14 cellular contexts compared by ENCODE assay signal in genomic region chr3:12222765-12223485, GRCh38.
A peak's percentile ranks its signal among the peaks of the same experiment; 100 is the strongest.
DNase-seq lines count a peak whose midpoint lies in the region; ATAC-seq and TF ChIP-seq lines count a peak whose summit lies in the region.
"Had no signal": no experiment of that assay in that cellular context is flagged by ENCODE, and none has a peak within 500 bp of the region (broad histone marks: within the 10 kb centered on the region; RNA-seq: fewer than 3 reads in every experiment).

No MANE protein-coding gene starts in this region.

- no peaks in the 10 kb centered on the region for H3K9me3 ChIP-seq in lung (ENCODE audit: control insufficient read depth in 2 of 2, insufficient read depth in 1 of 2, low read length in 1 of 2)
- H3K9me3 ChIP-seq: adrenal gland, Peyer's patch had no signal

- H3K36me3 ChIP-seq in BJ (ENCODE audit: control insufficient read depth, insufficient read depth, low read length) (no peaks in the 10 kb centered on the region), lung (ENCODE audit: control insufficient read depth in 2 of 2, insufficient read depth in 2 of 2, low read length in 2 of 2) (no peaks in the 10 kb centered on the region)
- H3K36me3 ChIP-seq: adrenal gland, Peyer's patch had no signal

- 0 out of 2 replicates have a peak, but pooled peaks cover 1% of the 10 kb centered on the region for H3K27me3 ChIP-seq in BJ (ENCODE audit: control insufficient read depth, insufficient read depth, low read length)
- no peaks in the 10 kb centered on the region for H3K27me3 ChIP-seq in lung (ENCODE audit: control insufficient read depth, insufficient read depth)
- H3K27me3 ChIP-seq: adrenal gland, Peyer's patch had no signal

- POLR2A ChIA-PET in BJ (lab: Charles Lee): no interaction called here

- CTCF ChIA-PET in BJ (lab: Yijun Ruan, JAX): no interaction called here

- H3K4me3 ChIP-seq in BJ (ENCODE audit: low read depth, low read length) (no peak overlapping the region), choroid plexus epithelial cell (ENCODE audit: low read depth, low read length) (no peak overlapping the region), lung (no peak overlapping the region)
- H3K4me3 ChIP-seq: adrenal gland, Peyer's patch had no signal

- no peaks in the 10 kb centered on the region for H3K4me1 ChIP-seq in lung (ENCODE audit: control insufficient read depth in 2 of 2, insufficient read depth in 2 of 2, low read length in 2 of 2)
- H3K4me1 ChIP-seq: adrenal gland had no signal

- ATAC-seq in lung (ENCODE audit: insufficient read depth, low FRiP score): peak; percentile 55
- no peak for ATAC-seq in GM18867 (IDR thresholded peaks at IDR 0.05; ENCODE audit: unreplicated experiment)
- ATAC-seq in HG02970 (IDR thresholded peaks at IDR 0.05; ENCODE audit: low FRiP score, unreplicated experiment): no peak
- ATAC-seq in GM19023 (IDR thresholded peaks at IDR 0.05; ENCODE audit: unreplicated experiment): no peak
- ATAC-seq: effector memory CD8-positive, alpha-beta T cell had no signal

- no peak overlapping the region for H3K27ac ChIP-seq in lung (ENCODE audit: low read depth in 1 of 2, low read length in 1 of 2)
- H3K27ac ChIP-seq: adrenal gland had no signal

- WGBS in lung, 2 donors: 52 to 59% methylated on average over 6 of the region's 6 CpGs

- DNase-seq in BJ (ENCODE audit: low read depth) (peak; percentile 80), LoVo (ENCODE audit: low spot score) (peak; percentile 56), choroid plexus epithelial cell (ENCODE audit: low read depth) (peak; percentile 69), lung (ENCODE audit: low spot score) (no peak), NCI-H2081 (lab: John Stamatoyannopoulos, UW) (no peak)
- DNase-seq: activated CD8-positive, alpha-beta memory T cell treated with anti-CD3 and anti-CD28 coated beads, Interleukin-2, amount 50 U/mL, for 4 hours; adrenal gland; CD4-positive, alpha-beta T cell; effector memory CD8-positive, alpha-beta T cell; nephron progenitor cell; Peyer's patch had no signal

- TF ChIP-seq CTCF in BJ (IDR thresholded peaks at IDR 0.05; ENCODE audit: insufficient read depth, low read depth, low read length): no peak
- no peak for TF ChIP-seq CTCF in choroid plexus epithelial cell (conservative IDR thresholded peaks at IDR 0.05; ENCODE audit: low read depth, low read length)
- no peak for TF ChIP-seq CTCF in lung (IDR thresholded peaks at IDR 0.05; ENCODE audit: control extremely low read depth, extremely low read depth)

Comparison
In these comparisons a context has a peak if more than half of its experiments do, and no peak if none do; other contexts are left out.
1. DNase-seq: peak in BJ (single experiment), LoVo (single experiment) and choroid plexus epithelial cell (single experiment); none in lung (single experiment) and NCI-H2081 (0 of 2).